8 cellular contexts compared by ENCODE assay signal in the genomic region with DNA sequence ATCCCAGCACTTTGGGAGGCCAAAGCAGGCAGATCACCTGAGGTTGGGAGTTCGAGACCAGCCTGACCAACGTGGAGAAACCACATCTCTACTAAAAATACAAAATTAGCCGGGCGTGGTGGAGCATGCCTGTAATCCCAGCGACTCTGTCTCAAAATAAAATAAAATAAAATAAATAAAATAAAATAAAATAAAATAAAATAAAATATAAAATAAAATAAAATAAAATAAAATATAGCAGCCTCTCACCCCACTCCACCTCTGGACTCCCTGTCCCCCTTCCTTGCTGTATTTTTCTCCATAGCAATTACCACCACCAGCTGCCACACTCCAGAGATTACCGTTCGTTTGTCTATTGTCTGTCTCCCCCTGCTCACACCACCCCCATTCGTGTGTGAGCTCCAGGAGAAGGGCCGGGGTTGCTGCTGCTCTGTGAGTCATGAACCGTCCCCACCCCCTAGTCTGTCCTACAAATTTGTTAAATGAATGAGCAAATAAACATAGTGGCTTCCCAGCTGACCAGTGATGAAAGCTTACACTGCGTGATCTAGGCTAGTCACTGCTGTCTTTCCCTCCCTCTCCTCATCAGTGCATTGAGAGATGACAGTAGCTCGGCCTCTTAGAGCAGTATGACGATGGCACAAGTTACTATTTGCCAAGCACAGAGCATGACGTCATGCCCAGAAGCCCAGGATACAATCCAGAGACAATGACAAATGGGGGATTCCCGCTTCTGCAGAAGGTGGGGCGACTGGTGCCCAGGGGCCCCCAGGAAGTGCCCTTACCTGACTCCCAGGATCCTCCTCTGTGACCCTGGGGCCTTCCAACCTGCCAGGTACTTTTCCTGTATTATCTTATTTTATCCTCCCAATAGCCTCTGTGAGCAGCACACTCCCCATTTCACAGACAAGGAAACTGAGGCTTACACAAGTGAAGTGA. TPM values are rescaled to one million over a fixed set of nuclear protein-coding genes. Genes with fewer than 3 reads are reported as not detected.
DNase-seq lines count a peak whose midpoint lies in the region; ATAC-seq and TF ChIP-seq lines count a peak whose summit lies in the region.

No MANE protein-coding gene starts in this region.

- no peak overlapping the region for H2AFZ ChIP-seq in osteoblast (ENCODE audit: low read length)

- intact Hi-C loops in activated CD4-positive, alpha-beta memory T cell treated with anti-CD3 and anti-CD28 coated beads for 36 hours (cut with micrococcal nuclease) = no loop called here
- intact Hi-C loops in CD14-positive monocyte (cut with micrococcal nuclease) = no loop called here

- no peaks in the 10 kb centered on the region for H4K20me1 ChIP-seq in osteoblast (ENCODE audit: insufficient read depth, low read length)

- H3K9me3 Mint-ChIP-seq in activated CD4-positive, alpha-beta memory T cell treated with anti-CD3 and anti-CD28 coated beads for 36 hours = no peaks in the 10 kb centered on the region
- no peaks in the 10 kb centered on the region for H3K9me3 Mint-ChIP-seq in activated CD4-positive, alpha-beta memory T cell treated with anti-CD3 and anti-CD28 coated beads, Interleukin-2, amount 10 ng/mL, durations not matched to agents 7 days and 5 days
- H3K9me3 Mint-ChIP-seq in CD14-positive monocyte = peaks cover 0 to 13% (median 0%) of the 10 kb centered on the region in 7 donors

- POLR2A ChIA-PET in activated CD4-positive, alpha-beta memory T cell treated with anti-CD3 and anti-CD28 coated beads for 36 hours (lab: Charles Lee) = no interaction called here
- POLR2A ChIA-PET in activated CD4-positive, alpha-beta memory T cell treated with anti-CD3 and anti-CD28 coated beads, Interleukin-2, amount 10 ng/mL, durations not matched to agents 7 days and 5 days (lab: Charles Lee) = interaction anchor here (1.9 kb wide), 1 partner anchor 82 kb away, joined by 5 read pairs; no protein-coding TSS in a partner anchor

- H3K4me1 ChIP-seq in osteoblast (ENCODE audit: insufficient read depth, low read length) = peaks cover 5% of the 10 kb centered on the region

- no peak overlapping the region for H3K4me3 ChIP-seq in osteoblast (ENCODE audit: insufficient read depth, low read length)

- no peak for ATAC-seq in GM18867 (IDR thresholded peaks at IDR 0.05; ENCODE audit: unreplicated experiment)

- H3K79me2 ChIP-seq in osteoblast (ENCODE audit: insufficient read depth, low read length) = no peaks in the 10 kb centered on the region

- H3K27me3 ChIP-seq in osteoblast (ENCODE audit: insufficient read depth, low read length) = no peaks in the 10 kb centered on the region

- H3K27me3 Mint-ChIP-seq in activated CD4-positive, alpha-beta memory T cell treated with anti-CD3 and anti-CD28 coated beads for 36 hours = no peaks in the 10 kb centered on the region
- peaks cover 10% of the 10 kb centered on the region for H3K27me3 Mint-ChIP-seq in activated CD4-positive, alpha-beta memory T cell treated with anti-CD3 and anti-CD28 coated beads, Interleukin-2, amount 10 ng/mL, durations not matched to agents 7 days and 5 days
- peaks cover 56 to 80% (median 64%) of the 10 kb centered on the region in 3 donors for H3K27me3 Mint-ChIP-seq in CD14-positive monocyte (ENCODE audit: low read depth in 3 of 3)

- H3K4me3 Mint-ChIP-seq in activated CD4-positive, alpha-beta memory T cell treated with anti-CD3 and anti-CD28 coated beads for 36 hours = no peak overlapping the region
- no peak overlapping the region for H3K4me3 Mint-ChIP-seq in activated CD4-positive, alpha-beta memory T cell treated with anti-CD3 and anti-CD28 coated beads, Interleukin-2, amount 10 ng/mL, durations not matched to agents 7 days and 5 days
- H3K4me3 Mint-ChIP-seq in CD14-positive monocyte = peak overlapping the region in 1 of 2 donors; percentile 65

- peak overlapping the region; percentile 46 for H3K27ac ChIP-seq in osteoblast (ENCODE audit: low read depth, low read length)

- DNase-seq in activated CD4-positive, alpha-beta memory T cell treated with anti-CD3 and anti-CD28 coated beads for 36 hours = peak; percentile 46
- DNase-seq in activated CD4-positive, alpha-beta memory T cell treated with anti-CD3 and anti-CD28 coated beads, Interleukin-2, amount 10 ng/mL, durations not matched to agents 7 days and 5 days = no peak
- DNase-seq in NCI-H510A (lab: John Stamatoyannopoulos, UW) = peak; percentile 68
- DNase-seq in dedifferentiated amniotic fluid mesenchymal stem cell (ENCODE audit: extremely low spot score) = peak; percentile 93
- peak; percentile 99 for DNase-seq in osteoblast (ENCODE audit: insufficient read length, low spot score, missing footprints)
- no peak for DNase-seq in CD14-positive monocyte (ENCODE audit: low spot score)
- DNase-seq in cortex of kidney (lab: John Stamatoyannopoulos, UW) = no peak

- no peaks in the 10 kb centered on the region for H3K36me3 ChIP-seq in osteoblast (ENCODE audit: insufficient read depth, low read length)

- peaks cover 50% of the 10 kb centered on the region for H3K4me1 Mint-ChIP-seq in activated CD4-positive, alpha-beta memory T cell treated with anti-CD3 and anti-CD28 coated beads for 36 hours (ENCODE audit: low read depth)
- H3K4me1 Mint-ChIP-seq in activated CD4-positive, alpha-beta memory T cell treated with anti-CD3 and anti-CD28 coated beads, Interleukin-2, amount 10 ng/mL, durations not matched to agents 7 days and 5 days = peaks cover 43% of the 10 kb centered on the region
- H3K4me1 Mint-ChIP-seq in CD14-positive monocyte = peaks cover 22% of the 10 kb centered on the region

- H3K9me3 ChIP-seq in osteoblast (ENCODE audit: low read depth, low read length) = no peaks in the 10 kb centered on the region

- no peak overlapping the region for H3K27ac Mint-ChIP-seq in activated CD4-positive, alpha-beta memory T cell treated with anti-CD3 and anti-CD28 coated beads for 36 hours
- H3K27ac Mint-ChIP-seq in activated CD4-positive, alpha-beta memory T cell treated with anti-CD3 and anti-CD28 coated beads, Interleukin-2, amount 10 ng/mL, durations not matched to agents 7 days and 5 days = no peak overlapping the region
- H3K27ac Mint-ChIP-seq in CD14-positive monocyte = no peak overlapping the region

- no peak for TF ChIP-seq CTCF in osteoblast (IDR thresholded peaks at IDR 0.05; ENCODE audit: extremely low read depth, low read depth, low read length)
- no peak for TF ChIP-seq CTCF in CD14-positive monocyte (IDR thresholded peaks at IDR 0.05)

- CTCF ChIA-PET in activated CD4-positive, alpha-beta memory T cell treated with anti-CD3 and anti-CD28 coated beads for 36 hours (lab: Charles Lee) = interaction anchor here (2.2 to 3.0 kb wide), 2 partner anchors 82 to 85 kb away, joined by 6 to 10 read pairs; no protein-coding TSS in a partner anchor
- CTCF ChIA-PET in activated CD4-positive, alpha-beta memory T cell treated with anti-CD3 and anti-CD28 coated beads, Interleukin-2, amount 10 ng/mL, durations not matched to agents 7 days and 5 days (lab: Charles Lee) = interaction anchor here (1.2 kb wide), 1 partner anchor 85 kb away, joined by 3 read pairs; no protein-coding TSS in a partner anchor

- peak overlapping the region; percentile 12 for H3K4me2 ChIP-seq in osteoblast (ENCODE audit: insufficient read depth, low read length)

- H3K36me3 Mint-ChIP-seq in activated CD4-positive, alpha-beta memory T cell treated with anti-CD3 and anti-CD28 coated beads for 36 hours = no peaks in the 10 kb centered on the region
- no peaks in the 10 kb centered on the region for H3K36me3 Mint-ChIP-seq in activated CD4-positive, alpha-beta memory T cell treated with anti-CD3 and anti-CD28 coated beads, Interleukin-2, amount 10 ng/mL, durations not matched to agents 7 days and 5 days (ENCODE audit: low read depth)
- no peaks in the 10 kb centered on the region for H3K36me3 Mint-ChIP-seq in CD14-positive monocyte

RNA-seq across cellular contexts. Expression of gene EPHA2, which starts 8.3 kb away (rescaled TPM):
- total RNA-seq in activated CD4-positive, alpha-beta memory T cell treated with anti-CD3 and anti-CD28 coated beads for 36 hours = under 1 TPM; 0.22 to 0.33 TPM
- total RNA-seq in activated CD4-positive, alpha-beta memory T cell treated with anti-CD3 and anti-CD28 coated beads, Interleukin-2, amount 10 ng/mL, durations not matched to agents 7 days and 5 days = not detected
- 13.3 and 21.0 TPM in 2 replicates for total RNA-seq in osteoblast
- polyA plus RNA-seq in CD14-positive monocyte = not detected

RNA-seq across cellular contexts. Expression of gene ARHGEF19, which starts 48.3 kb away (rescaled TPM):
- 1 to 10 TPM; 7.0 to 7.1 TPM for total RNA-seq in activated CD4-positive, alpha-beta memory T cell treated with anti-CD3 and anti-CD28 coated beads for 36 hours
- total RNA-seq in activated CD4-positive, alpha-beta memory T cell treated with anti-CD3 and anti-CD28 coated beads, Interleukin-2, amount 10 ng/mL, durations not matched to agents 7 days and 5 days = 1 to 10 TPM; 6.9 to 7.6 TPM
- 5.9 and 6.5 TPM in 2 replicates for total RNA-seq in osteoblast
- 1 to 10 TPM; 2.2 to 2.3 TPM for polyA plus RNA-seq in CD14-positive monocyte

Comparison
In these comparisons a context has a peak if more than half of its experiments do, and no peak if none do; other contexts are left out.
1. DNase-seq: peak in activated CD4-positive, alpha-beta memory T cell treated with anti-CD3 and anti-CD28 coated beads for 36 hours (single experiment), NCI-H510A (single experiment), dedifferentiated amniotic fluid mesenchymal stem cell (single experiment) and osteoblast (single experiment); none in activated CD4-positive, alpha-beta memory T cell treated with anti-CD3 and anti-CD28 coated beads, Interleukin-2, amount 10 ng/mL, durations not matched to agents 7 days and 5 days (single experiment), CD14-positive monocyte (single experiment) and cortex of kidney (single experiment).
2. RNA of gene EPHA2, which starts 8.3 kb away (total RNA-seq): 13.3 to 21.0 TPM in osteoblast; 0.22 to 0.33 TPM in activated CD4-positive, alpha-beta memory T cell treated with anti-CD3 and anti-CD28 coated beads for 36 hours and not detected in activated CD4-positive, alpha-beta memory T cell treated with anti-CD3 and anti-CD28 coated beads, Interleukin-2, amount 10 ng/mL, durations not matched to agents 7 days and 5 days; every median in the first group is over 10 times any median in the second.